Comparison of ENCODE assay signal across 8 cellular contexts in the genomic region with DNA sequence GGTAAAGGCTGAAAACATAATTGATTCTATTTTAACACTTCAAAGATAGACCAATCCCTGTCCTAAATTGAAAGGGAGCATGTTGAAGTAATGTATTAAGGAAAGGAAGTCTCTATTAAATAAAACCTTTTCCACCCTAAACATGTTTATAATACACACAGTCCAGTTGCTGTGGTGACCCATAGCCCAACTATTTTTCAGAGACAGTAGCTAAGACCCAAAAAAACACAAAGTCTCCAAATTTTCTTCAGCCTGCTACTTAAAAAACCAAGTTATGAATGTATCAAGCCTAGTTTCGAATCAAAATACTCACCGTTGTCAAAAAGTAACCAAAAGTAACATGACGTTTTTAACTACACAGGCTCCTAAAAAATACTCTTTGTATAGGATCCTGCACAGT. TPM values are rescaled to one million over a fixed set of nuclear protein-coding genes. Genes with fewer than 3 reads are reported as not detected.
DNase-seq lines count a peak whose midpoint lies in the region; ATAC-seq, FAIRE-seq and TF ChIP-seq lines count a peak whose summit lies in the region.

No MANE protein-coding gene starts in this region.

- intact Hi-C loops in activated naive CD4-positive, alpha-beta T cell treated with anti-CD3 and anti-CD28 coated beads for 36 hours (cut with micrococcal nuclease): loop anchor here (2.0 to 5.0 kb wide), 4 partner anchors 29 to 927 kb away; no protein-coding TSS in a partner anchor
- intact Hi-C loops in kidney (cut with DNase I) (no loop called here), transverse colon (cut with DNase I; ENCODE audit: low total_unique reads) (loop anchor here (10.0 kb wide), 1 partner anchor 45 kb away; no protein-coding TSS in a partner anchor)

- in situ Hi-C loops in transverse colon (cut with MboI; ENCODE audit: low pct_ligation_motif_present in 1 of 4, low pct_unique_long_range_greater_than_20kb in 1 of 4, low sequenced_read_pairs in 3 of 4): no loop called here

- H3K9ac ChIP-seq in kidney (ENCODE audit: low read length in 2 of 2): peak overlapping the region; percentile 90 to 94

- no peak for TF ChIP-seq CTCF in kidney (IDR thresholded peaks at IDR 0.05; ENCODE audit: borderline replicate concordance, extremely low read depth, insufficient read depth)
- no peak for TF ChIP-seq CTCF in transverse colon (IDR thresholded peaks at IDR 0.05)

- CTCF ChIA-PET in activated naive CD4-positive, alpha-beta T cell treated with anti-CD3 and anti-CD28 coated beads for 36 hours (lab: Charles Lee): interaction anchor here (0.9 to 9.5 kb wide), 3 partner anchors 17 to 142 kb away, joined by 3 to 262 read pairs (median 3); no protein-coding TSS in a partner anchor

- ATAC-seq in activated naive CD8-positive, alpha-beta T cell treated with anti-CD3 and anti-CD28 coated beads, Interleukin-2, amount 50 U/mL, for 24 hours: no peak

- H3K9me3 ChIP-seq in kidney (ENCODE audit: control insufficient read depth in 1 of 2, low read length in 2 of 2): no peaks in the 10 kb centered on the region
- no peaks in the 10 kb centered on the region for H3K9me3 ChIP-seq in transverse colon

- no peaks in the 10 kb centered on the region for H3K27me3 Mint-ChIP-seq in activated naive CD4-positive, alpha-beta T cell treated with anti-CD3 and anti-CD28 coated beads for 36 hours (ENCODE audit: low read depth)
- no peaks in the 10 kb centered on the region for H3K27me3 Mint-ChIP-seq in activated naive CD8-positive, alpha-beta T cell treated with anti-CD3 and anti-CD28 coated beads, Interleukin-2, amount 50 U/mL, for 24 hours

- TF ChIP-seq EP300 in transverse colon (IDR thresholded peaks at IDR 0.05; ENCODE audit: low read depth): no peak

- peak overlapping the region; percentile 78 for H3K4me3 Mint-ChIP-seq in activated naive CD4-positive, alpha-beta T cell treated with anti-CD3 and anti-CD28 coated beads for 36 hours
- peak overlapping the region; percentile 89 for H3K4me3 Mint-ChIP-seq in activated naive CD8-positive, alpha-beta T cell treated with anti-CD3 and anti-CD28 coated beads, Interleukin-2, amount 50 U/mL, for 24 hours

- peaks cover 10 to 11% of the 10 kb centered on the region in 2 donors for H3K4me1 ChIP-seq in kidney (ENCODE audit: control insufficient read depth in 1 of 2, insufficient read depth in 1 of 2, low read depth in 1 of 2, low read length in 2 of 2)
- peaks cover 12 to 45% (median 34%) of the 10 kb centered on the region in 4 donors for H3K4me1 ChIP-seq in transverse colon

- H3K27me3 ChIP-seq in transverse colon: no peaks in the 10 kb centered on the region

- H3K9me3 Mint-ChIP-seq in activated naive CD4-positive, alpha-beta T cell treated with anti-CD3 and anti-CD28 coated beads for 36 hours: no peaks in the 10 kb centered on the region
- H3K9me3 Mint-ChIP-seq in activated naive CD8-positive, alpha-beta T cell treated with anti-CD3 and anti-CD28 coated beads, Interleukin-2, amount 50 U/mL, for 24 hours: no peaks in the 10 kb centered on the region

- FAIRE-seq in kidney (lab: Jason Lieb, UNC): no peak
- no peak for FAIRE-seq in H54 (lab: Jason Lieb, UNC)

- peak overlapping the region; percentile 92 for H3K27ac Mint-ChIP-seq in activated naive CD4-positive, alpha-beta T cell treated with anti-CD3 and anti-CD28 coated beads for 36 hours
- peak overlapping the region; percentile 94 for H3K27ac Mint-ChIP-seq in activated naive CD8-positive, alpha-beta T cell treated with anti-CD3 and anti-CD28 coated beads, Interleukin-2, amount 50 U/mL, for 24 hours

- WGBS in transverse colon (ENCODE audit: low coverage in 1 of 2), 2 donors: 0 to 4% methylated on average over 3 of the region's 3 CpGs

- H3K4me3 ChIP-seq in kidney (ENCODE audit: low read length in 2 of 2): peak overlapping the region; percentile 86 to 87
- peak overlapping the region in 3 of 4 donors; percentile 76 to 97 (median 79) for H3K4me3 ChIP-seq in transverse colon

- peaks cover 17% of the 10 kb centered on the region for H3K36me3 Mint-ChIP-seq in activated naive CD4-positive, alpha-beta T cell treated with anti-CD3 and anti-CD28 coated beads for 36 hours (ENCODE audit: low read depth)
- H3K36me3 Mint-ChIP-seq in activated naive CD8-positive, alpha-beta T cell treated with anti-CD3 and anti-CD28 coated beads, Interleukin-2, amount 50 U/mL, for 24 hours (ENCODE audit: low read depth): peaks cover 30% of the 10 kb centered on the region

- no peaks in the 10 kb centered on the region for H3K36me3 ChIP-seq in kidney (ENCODE audit: control insufficient read depth in 1 of 2, insufficient read depth in 2 of 2, low read length in 2 of 2)
- no peaks in the 10 kb centered on the region for H3K36me3 ChIP-seq in transverse colon

- TF ChIP-seq POLR2A in transverse colon (IDR thresholded peaks at IDR 0.05): no peak
- TF ChIP-seq POLR2A in H54 (IDR thresholded peaks at IDR 0.05; ENCODE audit: low read depth, low read length): no peak

- H3K27ac ChIP-seq in kidney (ENCODE audit: low read depth in 2 of 2, low read length in 2 of 2) (peak overlapping the region; percentile 91 to 96), transverse colon (peak overlapping the region; percentile 97 to 100 (median 99))

- peaks cover 50% of the 10 kb centered on the region for H3K4me1 Mint-ChIP-seq in activated naive CD4-positive, alpha-beta T cell treated with anti-CD3 and anti-CD28 coated beads for 36 hours (ENCODE audit: low read depth)
- H3K4me1 Mint-ChIP-seq in activated naive CD8-positive, alpha-beta T cell treated with anti-CD3 and anti-CD28 coated beads, Interleukin-2, amount 50 U/mL, for 24 hours: peaks cover 64% of the 10 kb centered on the region

- peak; percentile 16 for DNase-seq in activated naive CD4-positive, alpha-beta T cell treated with anti-CD3 and anti-CD28 coated beads for 36 hours
- DNase-seq in activated naive CD4-positive, alpha-beta T cell (lab: John Stamatoyannopoulos, UW): no peak
- DNase-seq in activated naive CD8-positive, alpha-beta T cell treated with anti-CD3 and anti-CD28 coated beads, Interleukin-2, amount 50 U/mL, for 24 hours: no peak
- DNase-seq in kidney: no peak
- DNase-seq in transverse colon: no peak
- no peak for DNase-seq in H54 (ENCODE audit: insufficient read length, low spot score)
- no peak for DNase-seq in SIG-M5 (lab: John Stamatoyannopoulos, UW)
- no peak for DNase-seq in medulla oblongata (ENCODE audit: extremely low spot score)

RNA-seq across cellular contexts. Expression of a gene that starts 1.6 kb away (rescaled TPM):
- total RNA-seq in activated naive CD4-positive, alpha-beta T cell treated with anti-CD3 and anti-CD28 coated beads for 36 hours: 10 to 100 TPM; 60.5 to 62.4 TPM
- total RNA-seq in kidney (87.3 TPM), transverse colon (10 to 100 TPM; 16.0 to 24.1 (median 19.7) TPM)
- polyA plus RNA-seq in kidney (ENCODE audit: insufficient read depth, low read depth, low replicate concordance): 4.2 TPM

RNA-seq across cellular contexts. Expression of a gene that starts 50.1 kb away (rescaled TPM):
- under 1 TPM; 0.15 to 0.26 TPM for total RNA-seq in activated naive CD4-positive, alpha-beta T cell treated with anti-CD3 and anti-CD28 coated beads for 36 hours
- total RNA-seq in kidney: 7.2 TPM
- polyA plus RNA-seq in kidney (ENCODE audit: insufficient read depth, low read depth, low replicate concordance): 6.8 TPM
- total RNA-seq in transverse colon: 10 to 100 TPM; 12.2 to 29.1 (median 17.0) TPM
